8 cellular contexts compared by ENCODE assay signal in the genomic region with DNA sequence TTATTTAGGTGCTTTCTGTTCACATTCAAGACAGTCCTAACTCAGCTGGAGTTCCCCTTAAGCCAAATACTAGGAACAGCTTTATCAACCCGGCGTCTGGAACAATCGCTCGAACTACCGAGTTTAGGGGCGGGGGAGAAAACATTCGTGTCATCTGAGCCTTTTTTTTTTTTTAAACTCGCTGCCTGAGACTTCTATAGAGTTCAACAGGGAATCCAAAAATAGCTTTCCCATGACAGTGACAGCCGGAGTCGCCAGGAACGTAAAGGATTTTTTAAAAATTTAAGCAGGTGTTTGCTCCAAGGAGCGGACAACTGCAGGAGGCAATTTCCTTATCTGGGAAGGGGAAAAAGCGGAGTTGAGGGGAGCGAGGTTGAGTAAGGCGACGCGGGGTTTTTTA. TPM values are rescaled to one million over a fixed set of nuclear protein-coding genes. Genes with fewer than 3 reads are reported as not detected.
DNase-seq lines count a peak whose midpoint lies in the region; ATAC-seq and TF ChIP-seq lines count a peak whose summit lies in the region.

No MANE protein-coding gene starts in this region.

- H3K4me1 Mint-ChIP-seq in activated CD4-positive, alpha-beta memory T cell treated with anti-CD3 and anti-CD28 coated beads, Interleukin-2, amount 10 ng/mL, durations not matched to agents 7 days and 5 days = peaks cover 17% of the 10 kb centered on the region

- POLR2A ChIA-PET in activated CD4-positive, alpha-beta memory T cell treated with anti-CD3 and anti-CD28 coated beads, Interleukin-2, amount 10 ng/mL, durations not matched to agents 7 days and 5 days (lab: Charles Lee) = interaction anchor here (0.7 to 3.1 kb wide), 6 partner anchors 11 to 134 kb away, joined by 3 to 19 read pairs (median 3); no protein-coding TSS in a partner anchor

- H3K9me3 Mint-ChIP-seq in activated CD4-positive, alpha-beta memory T cell treated with anti-CD3 and anti-CD28 coated beads, Interleukin-2, amount 10 ng/mL, durations not matched to agents 7 days and 5 days = no peaks in the 10 kb centered on the region

- no peak for TF ChIP-seq EP300 in neural cell (conservative IDR thresholded peaks at IDR 0.05; ENCODE audit: poor library complexity, severe bottlenecking)

- no peaks in the 10 kb centered on the region for H3K27me3 ChIP-seq in neural cell (ENCODE audit: insufficient read depth, low read depth, low read length)

- no peak for ATAC-seq in HG02763 (IDR thresholded peaks at IDR 0.05; ENCODE audit: unreplicated experiment)

- no peak for TF ChIP-seq RAD21 in neural cell (conservative IDR thresholded peaks at IDR 0.05)

- H3K4me3 ChIP-seq in Jurkat, Clone E6-1 (ENCODE audit: low read length) = peak overlapping the region; percentile 86
- H3K4me3 ChIP-seq in neural cell (ENCODE audit: low read length) = peak overlapping the region; percentile 99

- peaks cover 14% of the 10 kb centered on the region for H3K27me3 Mint-ChIP-seq in activated CD4-positive, alpha-beta memory T cell treated with anti-CD3 and anti-CD28 coated beads, Interleukin-2, amount 10 ng/mL, durations not matched to agents 7 days and 5 days

- peak overlapping the region; percentile 87 for H2AFZ ChIP-seq in neural cell (ENCODE audit: low read depth, low read length)

- peaks cover 13% of the 10 kb centered on the region for H3K79me2 ChIP-seq in neural cell (replicated peaks; ENCODE audit: insufficient read depth, low read length)

- peak overlapping the region; percentile 77 for H3K27ac ChIP-seq in neural cell (ENCODE audit: low read length)

- peak overlapping the region; percentile 83 for H3K27ac Mint-ChIP-seq in activated CD4-positive, alpha-beta memory T cell treated with anti-CD3 and anti-CD28 coated beads, Interleukin-2, amount 10 ng/mL, durations not matched to agents 7 days and 5 days

- peaks cover 5% of the 10 kb centered on the region for H3K36me3 Mint-ChIP-seq in activated CD4-positive, alpha-beta memory T cell treated with anti-CD3 and anti-CD28 coated beads, Interleukin-2, amount 10 ng/mL, durations not matched to agents 7 days and 5 days (ENCODE audit: low read depth)

- no peaks in the 10 kb centered on the region for H4K20me1 ChIP-seq in neural cell (ENCODE audit: insufficient read depth)

- no peaks in the 10 kb centered on the region for H3K9me3 ChIP-seq in neural cell (ENCODE audit: low read length)

- DNase-seq in stimulated activated CD4-positive, alpha-beta T cell treated with anti-CD3 and anti-CD28 coated beads, Interleukin-12 subunit alpha, Interleukin-12 subunit beta, amount 100 ng/mL, for 4 hours = peak; percentile 19
- DNase-seq in stimulated activated CD4-positive, alpha-beta T cell treated with anti-CD3 and anti-CD28 coated beads, Interleukin-2, amount 100 ng/mL, for 48 hours = no peak
- no peak for DNase-seq in Jurkat, Clone E6-1 (ENCODE audit: low read depth, low spot score)
- DNase-seq in activated CD4-positive, alpha-beta memory T cell treated with anti-CD3 and anti-CD28 coated beads, Interleukin-2, amount 10 ng/mL, durations not matched to agents 7 days and 5 days = no peak
- DNase-seq in fibroblast of peridontal ligament (ENCODE audit: extremely low read depth) (peak; percentile 25), GOT3 (lab: John Stamatoyannopoulos, UW) (no peak)

- H3K4me3 Mint-ChIP-seq in activated CD4-positive, alpha-beta memory T cell treated with anti-CD3 and anti-CD28 coated beads, Interleukin-2, amount 10 ng/mL, durations not matched to agents 7 days and 5 days = peak overlapping the region; percentile 94

- peak overlapping the region; percentile 83 for H3K4me2 ChIP-seq in neural cell (ENCODE audit: low read length)

- no peaks in the 10 kb centered on the region for H3F3A ChIP-seq in neural cell (ENCODE audit: insufficient read depth, low read length, poor library complexity, severe bottlenecking)

- H3K9me2 ChIP-seq in neural cell (ENCODE audit: insufficient read depth, low read length) = no peaks in the 10 kb centered on the region

- peak overlapping the region; percentile 88 for H3K9ac ChIP-seq in neural cell (ENCODE audit: low read length)

- CTCF ChIA-PET in activated CD4-positive, alpha-beta memory T cell treated with anti-CD3 and anti-CD28 coated beads, Interleukin-2, amount 10 ng/mL, durations not matched to agents 7 days and 5 days (lab: Charles Lee) = interaction anchor here (1.0 to 3.6 kb wide), 11 partner anchors 9 to 251 kb away, joined by 3 to 34 read pairs (median 5); a partner anchor contains a TSS

- H3K36me3 ChIP-seq in neural cell (ENCODE audit: insufficient read depth, low read length) = no peaks in the 10 kb centered on the region

- no peak for TF ChIP-seq CTCF in neural cell (IDR thresholded peaks at IDR 0.05; ENCODE audit: poor library complexity, severe bottlenecking)

TF ChIP-seq in neural cell, 6 proteins besides CTCF, POLR2A, EP300 and RAD21:
- TF ChIP-seq SMC3 (conservative IDR thresholded peaks at IDR 0.05; ENCODE audit: poor library complexity) = no peak
- TF ChIP-seq POLR2AphosphoS5 (IDR thresholded peaks at IDR 0.05) = no peak
- TF ChIP-seq TAF1 (IDR thresholded peaks at IDR 0.05; ENCODE audit: low read depth) = no peak
- TF ChIP-seq MXI1 (conservative IDR thresholded peaks at IDR 0.05; ENCODE audit: poor library complexity, severe bottlenecking) = no peak
- TF ChIP-seq, protein P1, sequence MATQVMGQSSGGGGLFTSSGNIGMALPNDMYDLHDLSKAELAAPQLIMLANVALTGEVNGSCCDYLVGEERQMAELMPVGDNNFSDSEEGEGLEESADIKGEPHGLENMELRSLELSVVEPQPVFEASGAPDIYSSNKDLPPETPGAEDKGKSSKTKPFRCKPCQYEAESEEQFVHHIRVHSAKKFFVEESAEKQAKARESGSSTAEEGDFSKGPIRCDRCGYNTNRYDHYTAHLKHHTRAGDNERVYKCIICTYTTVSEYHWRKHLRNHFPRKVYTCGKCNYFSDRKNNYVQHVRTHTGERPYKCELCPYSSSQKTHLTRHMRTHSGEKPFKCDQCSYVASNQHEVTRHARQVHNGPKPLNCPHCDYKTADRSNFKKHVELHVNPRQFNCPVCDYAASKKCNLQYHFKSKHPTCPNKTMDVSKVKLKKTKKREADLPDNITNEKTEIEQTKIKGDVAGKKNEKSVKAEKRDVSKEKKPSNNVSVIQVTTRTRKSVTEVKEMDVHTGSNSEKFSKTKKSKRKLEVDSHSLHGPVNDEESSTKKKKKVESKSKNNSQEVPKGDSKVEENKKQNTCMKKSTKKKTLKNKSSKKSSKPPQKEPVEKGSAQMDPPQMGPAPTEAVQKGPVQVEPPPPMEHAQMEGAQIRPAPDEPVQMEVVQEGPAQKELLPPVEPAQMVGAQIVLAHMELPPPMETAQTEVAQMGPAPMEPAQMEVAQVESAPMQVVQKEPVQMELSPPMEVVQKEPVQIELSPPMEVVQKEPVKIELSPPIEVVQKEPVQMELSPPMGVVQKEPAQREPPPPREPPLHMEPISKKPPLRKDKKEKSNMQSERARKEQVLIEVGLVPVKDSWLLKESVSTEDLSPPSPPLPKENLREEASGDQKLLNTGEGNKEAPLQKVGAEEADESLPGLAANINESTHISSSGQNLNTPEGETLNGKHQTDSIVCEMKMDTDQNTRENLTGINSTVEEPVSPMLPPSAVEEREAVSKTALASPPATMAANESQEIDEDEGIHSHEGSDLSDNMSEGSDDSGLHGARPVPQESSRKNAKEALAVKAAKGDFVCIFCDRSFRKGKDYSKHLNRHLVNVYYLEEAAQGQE (IDR thresholded peaks at IDR 0.05; ENCODE audit: borderline replicate concordance) = no peak
- TF ChIP-seq EZH2 (IDR thresholded peaks at IDR 0.05; ENCODE audit: borderline replicate concordance, insufficient read depth, low read length, poor library complexity, severe bottlenecking) = no peak

RNA-seq across cellular contexts. Expression of a gene that starts 0.8 kb away (rescaled TPM):
- polyA plus RNA-seq in Jurkat, Clone E6-1 (2012; ENCODE audit: insufficient read depth, insufficient read length) = 8.4 TPM
- 10 to 100 TPM; 12.4 to 12.8 TPM for total RNA-seq in activated CD4-positive, alpha-beta memory T cell treated with anti-CD3 and anti-CD28 coated beads, Interleukin-2, amount 10 ng/mL, durations not matched to agents 7 days and 5 days
- 7.5 and 9.0 TPM in 2 replicates for polyA plus RNA-seq in neural cell
- polyA minus RNA-seq in neural cell = 20.0 and 24.0 TPM in 2 replicates

RNA-seq across cellular contexts. Expression of a gene that starts 58.5 kb away (rescaled TPM):
- polyA plus RNA-seq in Jurkat, Clone E6-1 (2012; ENCODE audit: insufficient read depth, insufficient read length) = 0.17 TPM
- under 1 TPM; 0.08 to 0.28 TPM for total RNA-seq in activated CD4-positive, alpha-beta memory T cell treated with anti-CD3 and anti-CD28 coated beads, Interleukin-2, amount 10 ng/mL, durations not matched to agents 7 days and 5 days
- 0.12 and 0.16 TPM in 2 replicates for polyA plus RNA-seq in neural cell
- 0.35 TPM in 1 of 2 replicates, not detected in the other for polyA minus RNA-seq in neural cell

Comparison
In these comparisons a context has a peak if more than half of its experiments do, and no peak if none do; other contexts are left out.
1. DNase-seq: peak in stimulated activated CD4-positive, alpha-beta T cell treated with anti-CD3 and anti-CD28 coated beads, Interleukin-12 subunit alpha, Interleukin-12 subunit beta, amount 100 ng/mL, for 4 hours (single experiment) and fibroblast of peridontal ligament (single experiment); none in stimulated activated CD4-positive, alpha-beta T cell treated with anti-CD3 and anti-CD28 coated beads, Interleukin-2, amount 100 ng/mL, for 48 hours (0 of 2), Jurkat, Clone E6-1 (single experiment), activated CD4-positive, alpha-beta memory T cell treated with anti-CD3 and anti-CD28 coated beads, Interleukin-2, amount 10 ng/mL, durations not matched to agents 7 days and 5 days (single experiment) and GOT3 (single experiment).